Comparison of ENCODE assay signal across 8 cellular contexts in the genomic region with DNA sequence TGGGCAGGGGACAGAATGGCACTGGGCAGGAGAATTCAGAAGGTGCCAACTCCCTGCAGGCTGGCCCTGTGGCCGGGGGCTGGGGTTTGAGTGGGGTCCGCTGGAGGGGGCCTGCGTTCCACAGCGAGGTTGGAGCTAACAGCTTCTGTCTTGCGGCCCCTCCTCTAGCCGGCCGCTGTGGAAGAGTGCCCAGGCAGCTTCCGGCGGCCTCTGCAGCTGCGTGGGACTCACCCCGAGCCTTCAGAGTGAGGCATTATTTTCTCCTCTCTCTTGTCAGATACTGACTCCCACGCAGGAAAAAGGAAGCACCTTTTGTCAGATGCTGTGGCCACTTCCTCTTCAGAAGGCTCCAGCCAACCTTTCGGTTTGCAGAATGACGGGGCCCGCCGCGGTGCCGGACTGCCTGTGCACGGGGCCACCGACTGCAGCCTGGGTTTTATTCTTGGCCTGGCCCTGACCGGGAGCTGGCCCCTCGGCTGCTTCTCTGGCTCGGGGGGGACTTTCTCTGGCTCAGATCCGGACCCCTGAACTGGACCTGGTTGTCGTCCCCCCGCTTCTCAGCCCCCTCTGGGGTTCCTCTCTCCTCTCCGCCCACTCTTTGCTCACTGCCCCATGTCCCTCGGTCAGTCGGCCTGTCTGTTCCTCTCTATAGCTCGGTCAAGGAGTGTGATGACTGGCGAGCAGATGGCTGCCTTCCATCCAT. TPM values are rescaled to one million over a fixed set of nuclear protein-coding genes. Genes with fewer than 3 reads are reported as not detected.
DNase-seq lines count a peak whose midpoint lies in the region; ATAC-seq and TF ChIP-seq lines count a peak whose summit lies in the region.

No MANE protein-coding gene starts in this region.

- intact Hi-C loops in esophagus squamous epithelium (cut with DNase I), result loop anchor here (10.0 kb wide), 1 partner anchor 60 kb away; no protein-coding TSS in a partner anchor

- peak; percentile 51 for DNase-seq in SIG-M5 treated with dmso at 0.1 percent for 504 hours (lab: John Stamatoyannopoulos, UW; ENCODE audit: unreplicated experiment)
- DNase-seq in SIG-M5 (lab: John Stamatoyannopoulos, UW), result no peak
- peak; percentile 60 to 73 for DNase-seq in activated CD4-positive, alpha-beta T cell treated with anti-CD3 and anti-CD28 coated beads, Interleukin-2, amount 50 U/mL, for 48 hours
- DNase-seq in esophagus squamous epithelium (lab: John Stamatoyannopoulos, UW), result peak; percentile 22
- DNase-seq in putamen (ENCODE audit: low spot score), result peak; percentile 23
- no peak for DNase-seq in NCI-H446 (lab: John Stamatoyannopoulos, UW)
- DNase-seq in NCI-H128 (lab: John Stamatoyannopoulos, UW; ENCODE audit: unreplicated experiment), result no peak

- no peaks in the 10 kb centered on the region for H3K36me3 ChIP-seq in esophagus squamous epithelium

- peaks cover 5 to 51% (median 14%) of the 10 kb centered on the region in 3 donors for H3K4me1 ChIP-seq in esophagus squamous epithelium

- no peaks in the 10 kb centered on the region for H3K9me3 ChIP-seq in esophagus squamous epithelium

- peak; percentile 93 for ATAC-seq in HG03521 (IDR thresholded peaks at IDR 0.05; ENCODE audit: unreplicated experiment)

- TF ChIP-seq POLR2A in esophagus squamous epithelium (IDR thresholded peaks at IDR 0.05), result peak in 2 of 4 donors; percentile 43 to 77

- H3K27ac ChIP-seq in esophagus squamous epithelium, result peak overlapping the region; percentile 68 to 91 (median 78)

- 26 to 34% methylated on average over 11 to 13 of the region's 31 CpGs for WGBS in esophagus squamous epithelium, 2 donors

- no peaks in the 10 kb centered on the region for H3K27me3 ChIP-seq in esophagus squamous epithelium

- peak overlapping the region; percentile 8 to 60 (median 40) for H3K4me3 ChIP-seq in esophagus squamous epithelium

- no peak for TF ChIP-seq CTCF in esophagus squamous epithelium (IDR thresholded peaks at IDR 0.05)

RNA-seq across cellular contexts. Expression of a gene that starts 40.1 kb away (rescaled TPM):
- total RNA-seq in esophagus squamous epithelium, result 1 to 10 TPM; 3.2 to 9.0 (median 5.5) TPM

Comparison
In these comparisons a context has a peak if more than half of its experiments do, and no peak if none do; other contexts are left out.
1. DNase-seq: peak in SIG-M5 treated with dmso at 0.1 percent for 504 hours (single experiment), activated CD4-positive, alpha-beta T cell treated with anti-CD3 and anti-CD28 coated beads, Interleukin-2, amount 50 U/mL, for 48 hours (2 of 2), esophagus squamous epithelium (single experiment) and putamen (single experiment); none in SIG-M5 (single experiment), NCI-H446 (0 of 2) and NCI-H128 (single experiment).